In genomic region chr14:102373110-102373509, GRCh38 we compare ENCODE assay signal across 20 cellular contexts. TPM values are rescaled to one million over a fixed set of nuclear protein-coding genes. Genes with fewer than 3 reads are reported as not detected.
DNase-seq lines count a peak whose midpoint lies in the region; ATAC-seq and TF ChIP-seq lines count a peak whose summit lies in the region.
"Had no signal": no experiment of that assay in that cellular context is flagged by ENCODE, and none has a peak within 500 bp of the region (broad histone marks: within the 10 kb centered on the region; RNA-seq: fewer than 3 reads in every experiment).

No MANE protein-coding gene starts in this region.

- H3K4me2 ChIP-seq in OCI-LY3 (ENCODE audit: low read length) = peak overlapping the region; percentile 67
- H3K4me2 ChIP-seq: SK-N-SH had no signal

- intact Hi-C loops in natural killer cell (cut with micrococcal nuclease) = no loop called here
- intact Hi-C loops in Calu3 (cut with micrococcal nuclease; ENCODE audit: unreplicated experiment) = no loop called here

- H4K20me1 ChIP-seq in OCI-LY3 (ENCODE audit: insufficient read depth, low read length) = no peaks in the 10 kb centered on the region

- H3K27me3 Mint-ChIP-seq in natural killer cell treated with Interleukin-12 subunit alpha and Interleukin-12 subunit beta and Interleukin-15 and Interleukin-18, amount 100 ng/mL, for 72 hours = no peaks in the 10 kb centered on the region
- H3K27me3 Mint-ChIP-seq in natural killer cell (ENCODE audit: low read depth in 2 of 2) (no peaks in the 10 kb centered on the region), T-cell (no peaks in the 10 kb centered on the region), Calu3 (ENCODE audit: unreplicated experiment) (no peaks in the 10 kb centered on the region)

- CTCF ChIA-PET in T-cell (lab: Charles Lee) = no interaction called here
- CTCF ChIA-PET in Calu3 (lab: Charles Lee) = no interaction called here

- peak overlapping the region in 1 of 2 donors; percentile 6 for H3K27ac Mint-ChIP-seq in natural killer cell treated with Interleukin-12 subunit alpha and Interleukin-12 subunit beta and Interleukin-15 and Interleukin-18, amount 100 ng/mL, for 72 hours
- no peak overlapping the region for H3K27ac Mint-ChIP-seq in natural killer cell
- no peak overlapping the region for H3K27ac Mint-ChIP-seq in T-cell
- no peak overlapping the region for H3K27ac Mint-ChIP-seq in Calu3 (ENCODE audit: unreplicated experiment)

- TF ChIP-seq CTCF in natural killer cell (IDR thresholded peaks at IDR 0.05) (no peak), OCI-LY3 (IDR thresholded peaks at IDR 0.05; ENCODE audit: low read depth, low read length) (no peak), neutrophil (IDR thresholded peaks at IDR 0.05) (no peak), Calu3 (IDR thresholded peaks at IDR 0.05; ENCODE audit: unreplicated experiment) (no peak)

- H3K4me3 ChIP-seq in OCI-LY3 (ENCODE audit: low read length) = peak overlapping the region; percentile 58
- H3K4me3 ChIP-seq in neutrophil (ENCODE audit: low read depth in 1 of 2, low read length in 1 of 2) = no peak overlapping the region

- peaks cover 30% of the 10 kb centered on the region for H3K4me1 ChIP-seq in OCI-LY3 (ENCODE audit: low read length)
- peaks cover 68 to 75% of the 10 kb centered on the region in 2 experiments for H3K4me1 ChIP-seq in neutrophil (ENCODE audit: control insufficient read depth in 1 of 2, insufficient read depth in 1 of 2, low read depth in 1 of 2, low read length in 1 of 2)

- H3K9me3 ChIP-seq in OCI-LY3 (ENCODE audit: insufficient read depth, low read length) (no peaks in the 10 kb centered on the region), neutrophil (no peaks in the 10 kb centered on the region)
- H3K9me3 ChIP-seq: SK-N-SH had no signal

- no peak for DNase-seq in natural killer cell treated with Interleukin-12 subunit alpha and Interleukin-12 subunit beta and Interleukin-15 and Interleukin-18, amount 100 ng/mL, for 72 hours (ENCODE audit: low spot score)
- no peak for DNase-seq in natural killer cell
- no peak for DNase-seq in T-cell
- DNase-seq in Calu3 = no peak
- DNase-seq: HCEC 1CT, Karpas-422, NCI-H1092 treated with DMSO at 0.1 percent for 48 hours, NCI-H1436, NCI-H187, NCI-H2081 treated with DMSO at 0.1 percent for 48 hours, NCI-H2171, NCI-H524, NCI-H748 treated with DMSO at 0.1 percent for 48 hours, PC-3, SK-N-SH, SW 1271 had no signal

- no peaks in the 10 kb centered on the region for H3K36me3 Mint-ChIP-seq in natural killer cell treated with Interleukin-12 subunit alpha and Interleukin-12 subunit beta and Interleukin-15 and Interleukin-18, amount 100 ng/mL, for 72 hours
- H3K36me3 Mint-ChIP-seq in natural killer cell = no peaks in the 10 kb centered on the region
- H3K36me3 Mint-ChIP-seq in T-cell = peaks cover 16% of the 10 kb centered on the region
- H3K36me3 Mint-ChIP-seq in Calu3 (ENCODE audit: insufficient read depth, unreplicated experiment) = no peaks in the 10 kb centered on the region

- peaks cover 15% of the 10 kb centered on the region; the same call in 1 of the 2 replicates for H3K79me2 ChIP-seq in OCI-LY3 (ENCODE audit: low read length)

- BruUV-seq in Calu3 (replicated peaks; lab: Mats Ljungman, UMichigan) = no TSS peak

- H3K4me1 Mint-ChIP-seq in natural killer cell treated with Interleukin-12 subunit alpha and Interleukin-12 subunit beta and Interleukin-15 and Interleukin-18, amount 100 ng/mL, for 72 hours (ENCODE audit: low read depth in 2 of 2) = peaks cover 14 to 25% of the 10 kb centered on the region in 2 donors
- H3K4me1 Mint-ChIP-seq in natural killer cell (peaks cover 7 to 22% of the 10 kb centered on the region in 2 donors), T-cell (peaks cover 5 to 27% (median 12%) of the 10 kb centered on the region in 3 donors), Calu3 (ENCODE audit: low read depth, unreplicated experiment) (no peaks in the 10 kb centered on the region)

- H3K9me3 Mint-ChIP-seq in natural killer cell treated with Interleukin-12 subunit alpha and Interleukin-12 subunit beta and Interleukin-15 and Interleukin-18, amount 100 ng/mL, for 72 hours = no peaks in the 10 kb centered on the region
- H3K9me3 Mint-ChIP-seq in natural killer cell (no peaks in the 10 kb centered on the region), T-cell (no peaks in the 10 kb centered on the region), Calu3 (ENCODE audit: low read depth, unreplicated experiment) (no peaks in the 10 kb centered on the region)

- no peak overlapping the region for H2AFZ ChIP-seq in OCI-LY3 (ENCODE audit: low read depth, low read length)

- peak overlapping the region; percentile 9; the same call in 1 of the 2 replicates for H3K9ac ChIP-seq in OCI-LY3 (ENCODE audit: low read length)
- H3K9ac ChIP-seq: SK-N-SH had no signal

- no peak for ATAC-seq in natural killer cell treated with Interleukin-12 subunit alpha and Interleukin-12 subunit beta and Interleukin-15 and Interleukin-18, amount 100 ng/mL, for 72 hours
- ATAC-seq in natural killer cell = no peak
- ATAC-seq in GM21786 (IDR thresholded peaks at IDR 0.05; ENCODE audit: unreplicated experiment) = peak; percentile 46
- no peak for ATAC-seq in T-cell (replicated peaks in 1 of 4)
- no peak for ATAC-seq in HG03354 (IDR thresholded peaks at IDR 0.05; ENCODE audit: poor library complexity, severe bottlenecking, unreplicated experiment)
- ATAC-seq: PC-3 had no signal

- no peaks in the 10 kb centered on the region for H3K36me3 ChIP-seq in OCI-LY3 (replicated peaks; ENCODE audit: low read depth, low read length)
- H3K36me3 ChIP-seq in neutrophil = peaks cover 35% of the 10 kb centered on the region

- peak overlapping the region; percentile 34 for H3K4me3 Mint-ChIP-seq in natural killer cell treated with Interleukin-12 subunit alpha and Interleukin-12 subunit beta and Interleukin-15 and Interleukin-18, amount 100 ng/mL, for 72 hours
- H3K4me3 Mint-ChIP-seq in natural killer cell (no peak overlapping the region), T-cell (no peak overlapping the region), Calu3 (ENCODE audit: low read depth, unreplicated experiment) (no peak overlapping the region)

- no peaks in the 10 kb centered on the region for H3K27me3 ChIP-seq in OCI-LY3 (ENCODE audit: low read depth, low read length)
- H3K27me3 ChIP-seq in neutrophil = no peaks in the 10 kb centered on the region

- POLR2A ChIA-PET in T-cell (lab: Charles Lee) = interaction anchor here in 1 of 2 donors (0.7 kb wide), 1 partner anchor 10 kb away, joined by 3 read pairs; no protein-coding TSS in a partner anchor

- H3K27ac ChIP-seq in OCI-LY3 (ENCODE audit: low read length) = peak overlapping the region; percentile 55
- H3K27ac ChIP-seq in neutrophil = peak overlapping the region; percentile 92

RNA-seq across cellular contexts. Expression of gene TECPR2, which starts 10.4 kb away (rescaled TPM):
- 10 to 100 TPM; 12.2 to 17.2 TPM for total RNA-seq in natural killer cell treated with Interleukin-12 subunit alpha and Interleukin-12 subunit beta and Interleukin-15 and Interleukin-18, amount 100 ng/mL, for 72 hours
- total RNA-seq in natural killer cell = 10 to 100 TPM; 10.8 to 18.6 (median 15.3) TPM
- total RNA-seq in T-cell = 10 to 100 TPM in 3 of 5 donors, 1 to 10 TPM in 2; 8.6 to 16.5 (median 10.8) TPM
- 21.7 and 22.4 TPM in 2 replicates for total RNA-seq in Calu3 (2022)

RNA-seq across cellular contexts. Expression of gene CINP, which starts 10.4 kb away (rescaled TPM):
- 10 to 100 TPM; 38.5 to 39.1 TPM for total RNA-seq in natural killer cell treated with Interleukin-12 subunit alpha and Interleukin-12 subunit beta and Interleukin-15 and Interleukin-18, amount 100 ng/mL, for 72 hours
- total RNA-seq in natural killer cell (10 to 100 TPM; 22.4 to 30.0 (median 23.3) TPM), T-cell (10 to 100 TPM; 12.9 to 29.9 (median 25.8) TPM), Calu3 (2022) (38.3 and 39.7 TPM in 2 replicates)

RNA-seq across cellular contexts. Expression of gene ZNF839, which starts 53.6 kb away (rescaled TPM):
- 10 to 100 TPM; 10.5 to 23.8 TPM for total RNA-seq in natural killer cell treated with Interleukin-12 subunit alpha and Interleukin-12 subunit beta and Interleukin-15 and Interleukin-18, amount 100 ng/mL, for 72 hours
- total RNA-seq in natural killer cell = 10 to 100 TPM; 13.3 to 20.4 (median 18.1) TPM
- 10 to 100 TPM; 17.9 to 24.6 (median 19.9) TPM for total RNA-seq in T-cell
- total RNA-seq in Calu3 (2022) = 18.3 and 21.7 TPM in 2 replicates
